17 cellular contexts compared by ENCODE assay signal in genomic region chr17:17855976-17856375, GRCh38. TPM values are rescaled to one million over a fixed set of nuclear protein-coding genes. Genes with fewer than 3 reads are reported as not detected.
A peak's percentile ranks its signal among the peaks of the same experiment; 100 is the strongest.
DNase-seq lines count a peak whose midpoint lies in the region; ATAC-seq and TF ChIP-seq lines count a peak whose summit lies in the region.
"Had no signal": no experiment of that assay in that cellular context is flagged by ENCODE, and none has a peak within 500 bp of the region (broad histone marks: within the 10 kb centered on the region; RNA-seq: fewer than 3 reads in every experiment).

No MANE protein-coding gene starts in this region.

- H3K27ac Mint-ChIP-seq in brain (peak overlapping the region; percentile 8 to 68 (median 48)), nephron (peak overlapping the region; percentile 75 to 87 (median 83))

- no peaks in the 10 kb centered on the region for H3K27me3 Mint-ChIP-seq in brain
- no peaks in the 10 kb centered on the region for H3K27me3 Mint-ChIP-seq in nephron (ENCODE audit: low read depth)

- peak overlapping the region; percentile 31 for H3K4me2 ChIP-seq in BLaER1

- H4K20me1 ChIP-seq in BLaER1 = no peaks in the 10 kb centered on the region

- peak overlapping the region; percentile 16; the same call in 1 of the 2 replicates for H3K9ac ChIP-seq in BLaER1

- DNase-seq in CD1c-positive myeloid dendritic cell (ENCODE audit: extremely low spot score) = peak; percentile 40
- DNase-seq in stimulated activated naive CD4-positive, alpha-beta T cell treated with Interleukin-2 at 50 U/mL for 16 hours (lab: John Stamatoyannopoulos, UW) = no peak
- DNase-seq in stimulated activated CD4-positive, alpha-beta T cell treated with anti-CD3 and anti-CD28 coated beads, Interleukin-1b, Interleukin-23, amount 100 ng/mL, for 48 hours = no peak
- DNase-seq: activated effector memory CD4-positive, alpha-beta T cell treated with anti-CD3 and anti-CD28 coated beads, Interleukin-2, amount 50 U/mL, for 16 hours; colonic mucosa; HCEC 1CT; kidney glomerular epithelial cell; NCI-H1417; NCI-H2227 treated with DMSO at 0.1 percent for 48 hours; spleen; SW 1271; trophoblast cell had no signal

- TF ChIP-seq CTCF in brain (conservative IDR thresholded peaks at IDR 0.05) = no peak
- no peak for TF ChIP-seq CTCF in nephron (IDR thresholded peaks at IDR 0.05; ENCODE audit: unreplicated experiment in 3 of 3)

- H3K9me3 Mint-ChIP-seq in brain (no peaks in the 10 kb centered on the region), nephron (no peaks in the 10 kb centered on the region)

- peaks cover 48% of the 10 kb centered on the region for H3K4me1 ChIP-seq in BLaER1
- H3K4me1 ChIP-seq: colonic mucosa had no signal

- peak overlapping the region; percentile 7; the same call in 1 of the 2 replicates for H3K27ac ChIP-seq in BLaER1
- H3K27ac ChIP-seq: colonic mucosa, spleen had no signal

- no peaks in the 10 kb centered on the region for H3K36me3 Mint-ChIP-seq in brain
- H3K36me3 Mint-ChIP-seq in nephron (ENCODE audit: low read depth) = no peaks in the 10 kb centered on the region

- no peak overlapping the region for H3K4me3 ChIP-seq in BLaER1
- H3K4me3 ChIP-seq: colonic mucosa, spleen had no signal

- peaks cover 52% of the 10 kb centered on the region for H3K4me1 Mint-ChIP-seq in brain
- peaks cover 47% of the 10 kb centered on the region for H3K4me1 Mint-ChIP-seq in nephron

- no peaks in the 10 kb centered on the region for H3K36me3 ChIP-seq in BLaER1
- H3K36me3 ChIP-seq: colonic mucosa had no signal

- H3K27me3 ChIP-seq in BLaER1 = no peaks in the 10 kb centered on the region
- H3K27me3 ChIP-seq: colonic mucosa, spleen had no signal

- ATAC-seq in HG03135 (IDR thresholded peaks at IDR 0.05; ENCODE audit: unreplicated experiment) (no peak), HG03432 (IDR thresholded peaks at IDR 0.05; ENCODE audit: unreplicated experiment) (no peak)

- H3K9me3 ChIP-seq in BLaER1 = no peaks in the 10 kb centered on the region
- H3K9me3 ChIP-seq: colonic mucosa, spleen had no signal

- H3K4me3 Mint-ChIP-seq in brain (no peak overlapping the region), nephron (no peak overlapping the region)

RNA-seq across cellular contexts. Expression of gene SREBF1, which starts 19.2 kb away (rescaled TPM):
- 39.4 TPM for polyA plus RNA-seq in brain (ENCODE audit: insufficient read depth, low read depth, low replicate concordance)
